In genomic region chr1:26772687-26773086, GRCh38 we compare ENCODE assay signal across 12 cellular contexts. TPM values are rescaled to one million over a fixed set of nuclear protein-coding genes. Genes with fewer than 3 reads are reported as not detected.
A peak's percentile ranks its signal among the peaks of the same experiment; 100 is the strongest.
DNase-seq lines count a peak whose midpoint lies in the region; ATAC-seq and TF ChIP-seq lines count a peak whose summit lies in the region.
"Had no signal": no experiment of that assay in that cellular context is flagged by ENCODE, and none has a peak within 500 bp of the region (broad histone marks: within the 10 kb centered on the region; RNA-seq: fewer than 3 reads in every experiment).

No MANE protein-coding gene starts in this region.

- peak overlapping the region; percentile 37 to 61 for H3K27ac ChIP-seq in right atrium auricular region
- no peak overlapping the region for H3K27ac ChIP-seq in right cardiac atrium (ENCODE audit: low read length)
- H3K27ac ChIP-seq in brain microvascular endothelial cell = peak overlapping the region; percentile 94

- no peaks in the 10 kb centered on the region for H3K9me3 Mint-ChIP-seq in T-helper 2 cell treated with Interferon-gamma antibody and Interleukin-4, amounts not matched to agents 5 μg/mL and 100 μg/mL, for 36 hours
- H3K9me3 Mint-ChIP-seq: CD4-positive, CD25-positive, alpha-beta regulatory T cell; IgD-negative memory B cell had no signal

- H3K27me3 ChIP-seq in right atrium auricular region (no peaks in the 10 kb centered on the region), right cardiac atrium (ENCODE audit: control insufficient read depth, insufficient read depth) (no peaks in the 10 kb centered on the region), brain microvascular endothelial cell (replicated peaks) (no peaks in the 10 kb centered on the region)
- H3K27me3 ChIP-seq: upper lobe of left lung had no signal

- peaks cover 73% of the 10 kb centered on the region for H3K36me3 Mint-ChIP-seq in T-helper 2 cell treated with Interferon-gamma antibody and Interleukin-4, amounts not matched to agents 5 μg/mL and 100 μg/mL, for 36 hours (ENCODE audit: low read depth)

- no peaks in the 10 kb centered on the region for H3K9me3 ChIP-seq in right atrium auricular region
- H3K9me3 ChIP-seq in right cardiac atrium (ENCODE audit: control insufficient read depth, low read length) = no peaks in the 10 kb centered on the region
- H3K9me3 ChIP-seq: upper lobe of left lung had no signal

- peaks cover 9% of the 10 kb centered on the region for H3K4me1 Mint-ChIP-seq in T-helper 2 cell treated with Interferon-gamma antibody and Interleukin-4, amounts not matched to agents 5 μg/mL and 100 μg/mL, for 36 hours (ENCODE audit: low read depth)

- H3K4me1 ChIP-seq in right atrium auricular region = peaks cover 0 to 37% of the 10 kb centered on the region in 2 donors
- H3K4me1 ChIP-seq in right cardiac atrium (ENCODE audit: control insufficient read depth, insufficient read depth, low read length) = peaks cover 13% of the 10 kb centered on the region

- intact Hi-C loops in right cardiac atrium (cut with DNase I) = no loop called here

- DNase-seq in right atrium auricular region (ENCODE audit: low spot score) (no peak), right cardiac atrium (no peak), brain microvascular endothelial cell (peak; percentile 86), kidney glomerular epithelial cell (lab: John Stamatoyannopoulos, UW) (peak; percentile 60), erythroblast (lab: John Stamatoyannopoulos, UW) (no peak), NCI-H2171 treated with DMSO at 0.1 percent for 48 hours (lab: John Stamatoyannopoulos, UW) (no peak), NCI-H1092 treated with DMSO at 0.1 percent for 48 hours (lab: John Stamatoyannopoulos, UW) (no peak)
- DNase-seq in T-helper 2 cell treated with Interferon-gamma antibody and Interleukin-4, amounts not matched to agents 5 μg/mL and 100 μg/mL, for 36 hours (ENCODE audit: low spot score) = no peak
- DNase-seq: CD4-positive, CD25-positive, alpha-beta regulatory T cell; left colon; upper lobe of left lung had no signal

- WGBS in right cardiac atrium = 85% methylated on average over 4 of the region's 4 CpGs

- no peaks in the 10 kb centered on the region for H3K27me3 Mint-ChIP-seq in T-helper 2 cell treated with Interferon-gamma antibody and Interleukin-4, amounts not matched to agents 5 μg/mL and 100 μg/mL, for 36 hours (ENCODE audit: low read depth)
- H3K27me3 Mint-ChIP-seq: CD4-positive, CD25-positive, alpha-beta regulatory T cell; IgD-negative memory B cell had no signal

- H3K4me3 ChIP-seq in right atrium auricular region (no peak overlapping the region), right cardiac atrium (ENCODE audit: low read length) (no peak overlapping the region), brain microvascular endothelial cell (ENCODE audit: low read depth, low read length) (no peak overlapping the region)
- H3K4me3 ChIP-seq: upper lobe of left lung had no signal

- TF ChIP-seq CTCF in right atrium auricular region (IDR thresholded peaks at IDR 0.05) (no peak), brain microvascular endothelial cell (IDR thresholded peaks at IDR 0.05; ENCODE audit: low read depth, low read length, missing control alignments) (no peak)

- peaks cover 95% of the 10 kb centered on the region for H3K36me3 ChIP-seq in right atrium auricular region
- H3K36me3 ChIP-seq in brain microvascular endothelial cell (replicated peaks) = peaks cover 82% of the 10 kb centered on the region

- no peak for ATAC-seq in right cardiac atrium
- ATAC-seq: left colon had no signal

- no peak overlapping the region for H3K27ac Mint-ChIP-seq in T-helper 2 cell treated with Interferon-gamma antibody and Interleukin-4, amounts not matched to agents 5 μg/mL and 100 μg/mL, for 36 hours

- in situ Hi-C loops in brain microvascular endothelial cell (cut with HindIII; ENCODE audit: low pct_ligation_motif_present, low sequenced_read_pairs) = no loop called here

- TF ChIP-seq POLR2A in erythroblast (IDR thresholded peaks at IDR 0.05; ENCODE audit: low read length) = no peak

- H3K4me3 Mint-ChIP-seq in T-helper 2 cell treated with Interferon-gamma antibody and Interleukin-4, amounts not matched to agents 5 μg/mL and 100 μg/mL, for 36 hours = no peak overlapping the region
- H3K4me3 Mint-ChIP-seq: CD4-positive, CD25-positive, alpha-beta regulatory T cell; IgD-negative memory B cell had no signal

RNA-seq across cellular contexts. Expression of gene PIGV, which starts 15.1 kb away (rescaled TPM):
- total RNA-seq in right atrium auricular region = 10 to 100 TPM in 1 of 2 donors, 1 to 10 TPM in 1; 6.4 to 13.8 TPM
- total RNA-seq in right cardiac atrium = 1 to 10 TPM; 5.2 to 7.3 (median 5.9) TPM
- polyA plus RNA-seq in right cardiac atrium = 3.9 TPM

RNA-seq across cellular contexts. Expression of gene ZDHHC18, which starts 53.8 kb away (rescaled TPM):
- total RNA-seq in right atrium auricular region (10 to 100 TPM; 19.8 to 22.5 TPM), right cardiac atrium (10 to 100 TPM; 11.8 to 14.4 (median 13.5) TPM)
- 12.3 TPM for polyA plus RNA-seq in right cardiac atrium

Comparison
In these comparisons a context has a peak if more than half of its experiments do, and no peak if none do; other contexts are left out.
1. DNase-seq: peak in brain microvascular endothelial cell (single experiment) and kidney glomerular epithelial cell (single experiment); none in right atrium auricular region (single experiment), right cardiac atrium (0 of 3), erythroblast (0 of 2), NCI-H2171 treated with DMSO at 0.1 percent for 48 hours (single experiment), NCI-H1092 treated with DMSO at 0.1 percent for 48 hours (single experiment) and T-helper 2 cell treated with Interferon-gamma antibody and Interleukin-4, amounts not matched to agents 5 μg/mL and 100 μg/mL, for 36 hours (single experiment).